ENCODE assay signal across 8 cellular contexts in genomic region chr19:18439025-18439909, GRCh38. TPM values are rescaled to one million over a fixed set of nuclear protein-coding genes. Genes with fewer than 3 reads are reported as not detected.
DNase-seq lines count a peak whose midpoint lies in the region; ATAC-seq and TF ChIP-seq lines count a peak whose summit lies in the region.

No MANE protein-coding gene starts in this region.

- peaks cover 7 to 9% of the 10 kb centered on the region in 2 donors for H3K9me3 Mint-ChIP-seq in effector memory CD8-positive, alpha-beta T cell
- H3K9me3 Mint-ChIP-seq in osteocyte (ENCODE audit: unreplicated experiment): no peaks in the 10 kb centered on the region

- no peaks in the 10 kb centered on the region for H3K27me3 Mint-ChIP-seq in effector memory CD8-positive, alpha-beta T cell
- no peaks in the 10 kb centered on the region for H3K27me3 Mint-ChIP-seq in osteocyte (ENCODE audit: unreplicated experiment)

- peak overlapping the region; percentile 35 to 92 for H3K27ac Mint-ChIP-seq in effector memory CD8-positive, alpha-beta T cell
- peak overlapping the region; percentile 89 for H3K27ac Mint-ChIP-seq in osteocyte (ENCODE audit: unreplicated experiment)

- peak overlapping the region in 1 of 2 donors; percentile 76 for H3K4me3 Mint-ChIP-seq in effector memory CD8-positive, alpha-beta T cell
- H3K4me3 Mint-ChIP-seq in osteocyte (ENCODE audit: unreplicated experiment): peak overlapping the region; percentile 48

- no peak for ATAC-seq in effector memory CD8-positive, alpha-beta T cell (replicated peaks)
- no peak for ATAC-seq in HG03521 (IDR thresholded peaks at IDR 0.05; ENCODE audit: unreplicated experiment)

- DNase-seq in D341Med (ENCODE audit: low spot score): peak; percentile 64
- DNase-seq in NCI-H524 treated with DMSO at 0.1 percent for 48 hours (lab: John Stamatoyannopoulos, UW): peak; percentile 39
- DNase-seq in effector memory CD8-positive, alpha-beta T cell: peak in 1 of 3 experiments; percentile 17
- DNase-seq in osteocyte (ENCODE audit: extremely low spot score, unreplicated experiment): no peak
- no peak for DNase-seq in activated CD4-positive, alpha-beta T cell treated with anti-CD3 and anti-CD28 coated beads, Interleukin-2, amount 50 U/mL, for 4 hours
- no peak for DNase-seq in COLO668 (lab: John Stamatoyannopoulos, UW; ENCODE audit: unreplicated experiment)
- no peak for DNase-seq in foreskin melanocyte

- H3K4me1 Mint-ChIP-seq in effector memory CD8-positive, alpha-beta T cell (ENCODE audit: low read depth in 2 of 2): peaks cover 27 to 40% of the 10 kb centered on the region in 2 donors
- H3K4me1 Mint-ChIP-seq in osteocyte (ENCODE audit: unreplicated experiment): peaks cover 42% of the 10 kb centered on the region

- peaks cover 80% of the 10 kb centered on the region for H3K36me3 Mint-ChIP-seq in effector memory CD8-positive, alpha-beta T cell (ENCODE audit: insufficient read depth)
- H3K36me3 Mint-ChIP-seq in osteocyte (ENCODE audit: unreplicated experiment): peaks cover 5% of the 10 kb centered on the region

- peak; percentile 21 for TF ChIP-seq CTCF in osteocyte (IDR thresholded peaks at IDR 0.05)

RNA-seq across cellular contexts. Expression of gene ISYNA1, which starts 1.3 kb away (rescaled TPM):
- 159 and 178 TPM in 2 replicates for total RNA-seq in osteocyte

RNA-seq across cellular contexts. Expression of gene SSBP4, which starts 20.1 kb away (rescaled TPM):
- 82.9 and 102 TPM in 2 replicates for total RNA-seq in osteocyte

RNA-seq across cellular contexts. Expression of gene LRRC25, which starts 41.8 kb away (rescaled TPM):
- total RNA-seq in osteocyte: 0.16 TPM in 1 of 2 replicates, not detected in the other

RNA-seq across cellular contexts. Expression of gene GDF15, which starts 53.3 kb away (rescaled TPM):
- total RNA-seq in osteocyte: 41.9 and 47.9 TPM in 2 replicates

Comparison
In these comparisons a context has a peak if more than half of its experiments do, and no peak if none do; other contexts are left out.
1. DNase-seq: peak in D341Med (single experiment) and NCI-H524 treated with DMSO at 0.1 percent for 48 hours (single experiment); none in osteocyte (single experiment), activated CD4-positive, alpha-beta T cell treated with anti-CD3 and anti-CD28 coated beads, Interleukin-2, amount 50 U/mL, for 4 hours (0 of 2), COLO668 (single experiment) and foreskin melanocyte (single experiment).